In the genomic region with DNA sequence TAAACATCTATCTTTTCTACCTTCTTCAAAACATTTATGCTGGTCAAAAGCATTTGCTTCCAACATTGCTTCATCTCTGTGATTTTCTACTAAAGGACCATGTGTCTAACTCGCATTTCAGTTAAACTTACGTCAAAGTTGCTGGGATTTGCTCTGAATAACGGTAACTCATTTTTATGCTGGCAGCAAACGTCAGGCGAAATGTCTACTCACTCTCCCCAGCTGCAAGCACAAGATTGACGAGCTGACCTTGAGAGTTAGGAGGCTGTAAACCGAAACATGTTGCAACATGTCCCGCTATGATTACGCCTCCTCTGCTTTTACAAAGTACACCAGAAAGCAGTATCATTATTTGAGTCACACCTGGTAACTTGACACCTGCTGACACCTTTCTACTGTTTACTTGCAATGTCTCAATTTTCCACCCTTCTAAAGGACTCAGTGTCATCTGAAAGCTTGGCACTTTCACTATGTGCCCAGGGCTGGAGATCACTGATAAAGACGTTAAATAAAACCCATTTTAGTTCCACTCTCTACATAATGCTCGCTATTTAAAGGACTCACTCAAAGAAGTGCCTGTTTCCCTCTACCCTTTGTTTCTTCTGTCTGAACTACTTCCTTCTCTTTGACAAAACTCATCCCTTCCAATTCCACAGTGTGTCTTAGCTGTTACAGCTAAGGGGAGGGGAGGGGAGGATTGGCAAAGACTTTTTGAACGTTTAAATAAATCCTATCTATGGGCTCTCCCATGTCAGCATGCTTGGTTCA, we compare ENCODE assay signal across 1 cellular context.
TF ChIP-seq lines count a peak whose summit lies in the region.

No MANE protein-coding gene starts in this region.

TF ChIP-seq in HCT116, 20 proteins besides CTCF, POLR2A, EP300 and RAD21 (continued from another document):
- no peak for TF ChIP-seq ZBTB33 (IDR thresholded peaks at IDR 0.05; ENCODE audit: extremely low read depth, insufficient replicate concordance, low read length)
- peak; percentile 99 for TF ChIP-seq CBX3 (IDR thresholded peaks at IDR 0.05; ENCODE audit: low read depth)
- TF ChIP-seq POLR2AphosphoS5 (IDR thresholded peaks at IDR 0.05; ENCODE audit: low read depth, low read length) = peak; percentile 69
- peak; percentile 62 for TF ChIP-seq TCF7L2 (IDR thresholded peaks at IDR 0.05; ENCODE audit: borderline replicate concordance, extremely low read depth, insufficient read depth, insufficient read length)
- peak; percentile 58; the same call in 1 of the 2 replicates for TF ChIP-seq EGR1 (IDR thresholded peaks at IDR 0.05; ENCODE audit: low read depth)
- TF ChIP-seq FOSL1 (IDR thresholded peaks at IDR 0.05; ENCODE audit: low read depth) = peak; percentile 71
- no peak for TF ChIP-seq ATF3 (IDR thresholded peaks at IDR 0.05)
- no peak for TF ChIP-seq REST (IDR thresholded peaks at IDR 0.05; ENCODE audit: low read depth)
- no peak for TF ChIP-seq EZH2phosphoT487 (IDR thresholded peaks at IDR 0.05; ENCODE audit: borderline replicate concordance)
- no peak for TF ChIP-seq ZFX (IDR thresholded peaks at IDR 0.05)
- TF ChIP-seq EZH2 (IDR thresholded peaks at IDR 0.05) = no peak
- peak; percentile 91 for TF ChIP-seq JUND (IDR thresholded peaks at IDR 0.05)
- peak; percentile 99 for TF ChIP-seq CEBPB (IDR thresholded peaks at IDR 0.05; ENCODE audit: low read depth)
- TF ChIP-seq YY1 (IDR thresholded peaks at IDR 0.05; ENCODE audit: extremely low read depth, insufficient replicate concordance, low read depth, low read length) = no peak
- no peak for TF ChIP-seq ZNF274 (IDR thresholded peaks at IDR 0.05; ENCODE audit: low read depth, low read length)
- TF ChIP-seq SP1 (IDR thresholded peaks at IDR 0.05; ENCODE audit: low read depth) = peak; percentile 88
- no peak for TF ChIP-seq ELF1 (IDR thresholded peaks at IDR 0.05; ENCODE audit: borderline replicate concordance, low read depth)
